In the genomic region with DNA sequence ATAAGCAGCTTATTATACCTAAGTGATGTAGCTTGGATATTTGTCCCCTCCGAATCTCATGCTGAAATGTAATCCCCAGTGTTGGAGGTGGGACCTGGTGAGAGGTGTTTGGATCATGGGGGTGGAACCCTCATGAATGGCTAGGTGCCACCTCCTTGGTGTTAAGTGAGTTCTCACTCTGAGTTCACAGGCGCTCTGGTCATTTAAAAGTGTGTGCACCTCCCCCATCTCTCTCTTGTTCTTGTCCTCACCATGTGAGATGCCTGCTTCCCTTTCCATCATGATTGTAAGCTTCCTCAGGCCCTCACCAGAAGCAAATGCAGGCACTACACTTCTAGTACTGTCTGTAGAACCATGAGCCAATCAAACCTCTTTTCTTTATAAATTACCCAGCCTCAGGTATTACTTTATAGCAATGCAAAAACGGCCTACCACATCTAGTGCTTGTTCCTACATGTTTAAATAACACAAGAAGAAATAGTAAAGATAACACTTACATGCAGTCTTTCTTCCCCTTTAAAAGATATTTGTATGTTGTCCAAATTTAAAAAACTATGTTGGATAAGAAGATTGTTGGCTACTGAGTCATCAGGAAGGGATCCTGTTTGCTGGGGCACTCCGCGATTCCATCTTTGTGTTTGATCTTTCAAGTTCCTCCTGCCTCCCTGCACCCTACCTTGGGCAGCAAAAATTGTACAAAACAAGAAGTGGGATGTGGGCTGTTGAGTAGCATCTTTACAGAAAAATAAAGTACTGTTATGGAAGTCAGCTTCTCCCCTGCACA, we compare ENCODE assay signal across 24 cellular contexts. TPM values are rescaled to one million over a fixed set of nuclear protein-coding genes. Genes with fewer than 3 reads are reported as not detected.
A peak's percentile ranks its signal among the peaks of the same experiment; 100 is the strongest.
DNase-seq lines count a peak whose midpoint lies in the region; ATAC-seq, FAIRE-seq and TF ChIP-seq lines count a peak whose summit lies in the region.
"Had no signal": no experiment of that assay in that cellular context is flagged by ENCODE, and none has a peak within 500 bp of the region (broad histone marks: within the 10 kb centered on the region; RNA-seq: fewer than 3 reads in every experiment).

No MANE protein-coding gene starts in this region.

- H3K9ac ChIP-seq in keratinocyte (ENCODE audit: control insufficient read depth, extremely low read depth, insufficient read depth, low read length) (no peak overlapping the region), SK-N-SH (no peak overlapping the region)

- no peaks in the 10 kb centered on the region for H3K9me2 ChIP-seq in SK-N-SH

- H3K4me1 ChIP-seq in A549 = no peaks in the 10 kb centered on the region
- peaks cover 5% of the 10 kb centered on the region for H3K4me1 ChIP-seq in keratinocyte (ENCODE audit: control insufficient read depth, extremely low read depth, insufficient read depth, low read length)
- H3K4me1 ChIP-seq in SK-N-SH (ENCODE audit: control insufficient read depth in 1 of 2, insufficient read depth in 2 of 2, low read depth in 1 of 2, low read length in 1 of 2) = no peaks in the 10 kb centered on the region
- no peaks in the 10 kb centered on the region for H3K4me1 ChIP-seq in esophagus muscularis mucosa
- H3K4me1 ChIP-seq: psoas muscle had no signal

- DNase-seq in A549 (ENCODE audit: low read depth in 1 of 2, low spot score in 1 of 2) (no peak), LHCN-M2 (ENCODE audit: low read depth) (peak; percentile 42), choroid plexus epithelial cell (ENCODE audit: low read depth) (peak; percentile 16), keratinocyte (ENCODE audit: low read depth, low spot score) (no peak), SK-N-SH (no peak), esophagus muscularis mucosa (ENCODE audit: extremely low spot score) (no peak), SHP77 treated with DMSO at 0.1 percent for 48 hours (lab: John Stamatoyannopoulos, UW) (no peak)
- no peak for DNase-seq in stimulated activated CD4-positive, alpha-beta T cell treated with anti-CD3 and anti-CD28 coated beads, Interleukin-4, amount 100 ng/mL, for 4 hours
- DNase-seq: activated CD4-positive, alpha-beta memory T cell treated with anti-CD3 and anti-CD28 coated beads, Interleukin-2, amount 10 ng/mL, durations not matched to agents 7 days and 5 days; activated naive CD8-positive, alpha-beta T cell treated with anti-CD3 and anti-CD28 coated beads, Interleukin-2, amount 10 ng/mL, durations not matched to agents 7 days and 5 days; activated T-cell treated with anti-CD3 and anti-CD28 coated beads, Interleukin-2, amount 50 U/mL, for 48 hours; CD8-positive, alpha-beta T cell; cerebellar nuclear complex; effector memory CD8-positive, alpha-beta T cell; HCEC 1CT; immature natural killer cell; NCI-H146; NCI-H345; psoas muscle; stimulated activated naive CD4-positive, alpha-beta T cell; tibial artery had no signal

- H3K79me2 ChIP-seq in keratinocyte (ENCODE audit: control insufficient read depth, insufficient read depth, low read length) (no peaks in the 10 kb centered on the region), SK-N-SH (ENCODE audit: insufficient read depth) (no peaks in the 10 kb centered on the region)

- TF ChIP-seq EP300 in A549 (IDR thresholded peaks at IDR 0.05) = no peak
- no peak for TF ChIP-seq EP300 in SK-N-SH (IDR thresholded peaks at IDR 0.05; ENCODE audit: borderline replicate concordance in 1 of 2, low read depth in 1 of 2, low read length in 1 of 2)
- TF ChIP-seq EP300 in esophagus muscularis mucosa (IDR thresholded peaks at IDR 0.05) = no peak

- H2AFZ ChIP-seq in keratinocyte (ENCODE audit: control insufficient read depth, low read length) (peak overlapping the region; percentile 70), SK-N-SH (ENCODE audit: low read depth) (no peak overlapping the region)

- no peaks in the 10 kb centered on the region for H3K36me3 ChIP-seq in keratinocyte (ENCODE audit: control insufficient read depth in 2 of 2, extremely low read depth in 1 of 2, insufficient read depth in 2 of 2, low read length in 2 of 2)
- no peaks in the 10 kb centered on the region for H3K36me3 ChIP-seq in SK-N-SH (replicated peaks in 1 of 2; ENCODE audit: control insufficient read depth in 1 of 2, insufficient read depth in 2 of 2, low read length in 1 of 2)
- H3K36me3 ChIP-seq in esophagus muscularis mucosa = no peaks in the 10 kb centered on the region
- H3K36me3 ChIP-seq: tibial artery had no signal

- TF ChIP-seq RAD21 in A549 (conservative IDR thresholded peaks at IDR 0.05 in 1 of 2, IDR thresholded peaks at IDR 0.05 in 1 of 2) (no peak), SK-N-SH (IDR thresholded peaks at IDR 0.05; ENCODE audit: low read length) (no peak)

- H3K9me3 ChIP-seq in A549 = no peaks in the 10 kb centered on the region
- H3K9me3 ChIP-seq in keratinocyte (ENCODE audit: control insufficient read depth, low read depth, low read length) = no peaks in the 10 kb centered on the region
- H3K9me3 ChIP-seq in SK-N-SH = no peaks in the 10 kb centered on the region
- no peaks in the 10 kb centered on the region for H3K9me3 ChIP-seq in esophagus muscularis mucosa
- H3K9me3 ChIP-seq: psoas muscle, tibial artery had no signal

- H3K4me2 ChIP-seq in A549 = no peak overlapping the region
- peak overlapping the region; percentile 34 for H3K4me2 ChIP-seq in keratinocyte (ENCODE audit: control insufficient read depth, extremely low read depth, insufficient read depth, low read depth, low read length)
- no peak overlapping the region for H3K4me2 ChIP-seq in SK-N-SH

- FAIRE-seq in A549 (lab: Jason Lieb, UNC) = peak; percentile 46
- FAIRE-seq in keratinocyte (lab: Jason Lieb, UNC) = peak; percentile 9

- no peaks in the 10 kb centered on the region for H3F3A ChIP-seq in SK-N-SH (replicated peaks; ENCODE audit: insufficient read depth)

- dilution Hi-C loops in keratinocyte (cut with MboI; ENCODE audit: extremely low pct_ligation_motif_present, low sequenced_read_pairs) = no loop called here

- ATAC-seq in A549 = no peak
- ATAC-seq: CD8-positive, alpha-beta T cell; effector memory CD8-positive, alpha-beta T cell; psoas muscle had no signal

- intact Hi-C loops in esophagus muscularis mucosa (cut with DNase I) = no loop called here

- H3K9me1 ChIP-seq in keratinocyte (ENCODE audit: control insufficient read depth, extremely low read depth, insufficient read depth, low read length) = no peaks in the 10 kb centered on the region

- no peak for TF ChIP-seq CTCF in A549 (IDR thresholded peaks at IDR 0.05)
- TF ChIP-seq CTCF in choroid plexus epithelial cell (conservative IDR thresholded peaks at IDR 0.05; ENCODE audit: low read depth, low read length) = no peak
- no peak for TF ChIP-seq CTCF in keratinocyte (optimal IDR thresholded peaks at IDR 0.05 in 1 of 3, IDR thresholded peaks at IDR 0.05 in 1 of 3, conservative IDR thresholded peaks at IDR 0.05 in 1 of 3; ENCODE audit: extremely low read depth in 1 of 3, insufficient read depth in 2 of 3, low read length in 3 of 3)
- no peak for TF ChIP-seq CTCF in SK-N-SH (IDR thresholded peaks at IDR 0.05)
- no peak for TF ChIP-seq CTCF in esophagus muscularis mucosa (IDR thresholded peaks at IDR 0.05)

- POLR2A ChIA-PET in A549 (lab: Yijun Ruan, JAX) = no interaction called here
- POLR2A ChIA-PET in SK-N-SH (lab: Yijun Ruan, JAX) = no interaction called here

- 18% methylated on average over 5 of the region's 5 CpGs for WGBS in A549 (ENCODE audit: missing lambda C conversion rate)
- 21% methylated on average over 5 of the region's 5 CpGs for WGBS in SK-N-SH (ENCODE audit: low lambda C conversion rate)
- 60% methylated on average over 5 of the region's 5 CpGs for WGBS in esophagus muscularis mucosa

- no peak overlapping the region for H3K4me3 ChIP-seq in A549
- H3K4me3 ChIP-seq in choroid plexus epithelial cell (ENCODE audit: low read depth, low read length) = no peak overlapping the region
- no peak overlapping the region for H3K4me3 ChIP-seq in keratinocyte (ENCODE audit: control insufficient read depth in 2 of 3, extremely low read depth in 1 of 3, insufficient read depth in 2 of 3, low read depth in 1 of 3, low read length in 3 of 3)
- no peak overlapping the region for H3K4me3 ChIP-seq in SK-N-SH (ENCODE audit: low read depth in 2 of 2, low read length in 1 of 2)
- H3K4me3 ChIP-seq in esophagus muscularis mucosa = no peak overlapping the region
- H3K4me3 ChIP-seq: psoas muscle, tibial artery had no signal

- CTCF ChIA-PET in A549 (lab: Yijun Ruan, JAX) = no interaction called here
- CTCF ChIA-PET in SK-N-SH (lab: Yijun Ruan, JAX) = no interaction called here

- H4K20me1 ChIP-seq in keratinocyte (ENCODE audit: control insufficient read depth, extremely low read depth, insufficient read depth, low read length) (no peaks in the 10 kb centered on the region), SK-N-SH (ENCODE audit: insufficient read depth) (no peaks in the 10 kb centered on the region)

- H3K27me3 ChIP-seq in keratinocyte (ENCODE audit: control insufficient read depth, extremely low read depth, insufficient read depth, low read length) = no peaks in the 10 kb centered on the region
- H3K27me3 ChIP-seq in SK-N-SH (ENCODE audit: insufficient read depth) = no peaks in the 10 kb centered on the region
- no peaks in the 10 kb centered on the region for H3K27me3 ChIP-seq in esophagus muscularis mucosa
- H3K27me3 ChIP-seq: tibial artery had no signal

- no peak for TF ChIP-seq POLR2A in A549 (IDR thresholded peaks at IDR 0.05; ENCODE audit: low read length)
- no peak for TF ChIP-seq POLR2A in esophagus muscularis mucosa (IDR thresholded peaks at IDR 0.05; ENCODE audit: low read depth)

- no peak overlapping the region for H3K27ac ChIP-seq in A549
- no peak overlapping the region for H3K27ac ChIP-seq in keratinocyte (ENCODE audit: control insufficient read depth, insufficient read depth, low read length)
- no peak overlapping the region for H3K27ac ChIP-seq in SK-N-SH (ENCODE audit: low read depth in 2 of 2, low read length in 1 of 2)
- H3K27ac ChIP-seq in esophagus muscularis mucosa (replicated peaks in 1 of 4) = no peak overlapping the region
- H3K27ac ChIP-seq: psoas muscle had no signal

RNA-seq across cellular contexts. Expression of a gene that starts 29.7 kb away (rescaled TPM):
- not detected in 2 replicates for polyA plus RNA-seq in A549 (2011; rRNA removed)
- polyA plus RNA-seq in A549 (2012; cell fraction: cytosol; rRNA removed) = not detected in 2 replicates
- not detected in 2 replicates for polyA plus RNA-seq in A549 (2012; cell fraction: nucleus; rRNA removed)
- not detected in 3 replicates for polyA plus RNA-seq in A549 (2017; fragmentation: RNase III; extraction: RNeasy Plus Mini Kit Qiagen cat#74134 plus additional on column Dnase treatment)
- not detected in 2 replicates for polyA minus RNA-seq in A549 (2011; rRNA and poly(A)+ RNA removed)
- total RNA-seq in LHCN-M2 (2014; rRNA removed) = not detected in 2 replicates
- polyA plus RNA-seq in LHCN-M2 (2012) = not detected
- polyA plus RNA-seq in keratinocyte = not detected in 3 replicates
- not detected for polyA plus RNA-seq in keratinocyte (2011; ENCODE audit: low read depth)
- not detected in 2 replicates for polyA plus RNA-seq in keratinocyte (2011; cell fraction: cytosol; rRNA removed)
- polyA plus RNA-seq in keratinocyte (2011; cell fraction: nucleus; rRNA removed) = not detected in 2 replicates
- polyA plus RNA-seq in keratinocyte (2012; ENCODE audit: low replicate concordance) = not detected in 2 replicates
- not detected in 3 replicates for polyA minus RNA-seq in keratinocyte
- not detected for polyA minus RNA-seq in keratinocyte (2011; cell fraction: cytosol; rRNA and poly(A)+ RNA removed)
- not detected in 2 replicates for polyA minus RNA-seq in keratinocyte (2011; cell fraction: nucleus; rRNA and poly(A)+ RNA removed)
- not detected in 2 replicates for polyA plus RNA-seq in SK-N-SH (2012; rRNA removed)
- not detected in 2 replicates for polyA plus RNA-seq in SK-N-SH (2012; cell fraction: cytosol; rRNA removed)
- polyA plus RNA-seq in SK-N-SH (2012; cell fraction: nucleus; rRNA removed) = not detected in 2 replicates
- not detected for total RNA-seq in esophagus muscularis mucosa
- total RNA-seq: A673; activated CD4-positive, alpha-beta memory T cell treated with anti-CD3 and anti-CD28 coated beads, Interleukin-2, amount 10 ng/mL, durations not matched to agents 7 days and 5 days; activated naive CD8-positive, alpha-beta T cell treated with anti-CD3 and anti-CD28 coated beads, Interleukin-2, amount 10 ng/mL, durations not matched to agents 7 days and 5 days; CD8-positive, alpha-beta T cell; Daoy; mesenteric fat pad; psoas muscle had no signal
- polyA plus RNA-seq: psoas muscle had no signal

Comparison
In these comparisons a context has a peak if more than half of its experiments do, and no peak if none do; other contexts are left out.
1. DNase-seq: peak in LHCN-M2 (single experiment) and choroid plexus epithelial cell (single experiment); none in A549 (0 of 2), keratinocyte (single experiment), SK-N-SH (single experiment), esophagus muscularis mucosa (single experiment), stimulated activated CD4-positive, alpha-beta T cell treated with anti-CD3 and anti-CD28 coated beads, Interleukin-4, amount 100 ng/mL, for 4 hours (0 of 2) and SHP77 treated with DMSO at 0.1 percent for 48 hours (single experiment).